ENCODE assay signal across 8 cellular contexts in genomic region chrX:53093748-53094583, GRCh38. TPM values are rescaled to one million over a fixed set of nuclear protein-coding genes. Genes with fewer than 3 reads are reported as not detected.
DNase-seq lines count a peak whose midpoint lies in the region; ATAC-seq and TF ChIP-seq lines count a peak whose summit lies in the region.

Gene KANTR (plus strand): TSS chrX:53094142. CDS start chrX:53124273, 30,131 bp downstream.

- peak within 1 kb of the TSS; percentile 88 for H3K27ac Mint-ChIP-seq in stimulated activated memory B cell treated with anti-CD40 and anti-IgM and Interleukin-4, amounts not matched to agents 10 μg/mL and 1 μg/mL and 100 μg/mL, for 72 hours

- peak within 1 kb of the TSS; percentile 90 for H3K4me3 Mint-ChIP-seq in stimulated activated memory B cell treated with anti-CD40 and anti-IgM and Interleukin-4, amounts not matched to agents 10 μg/mL and 1 μg/mL and 100 μg/mL, for 72 hours

- ATAC-seq in GM21723 (IDR thresholded peaks at IDR 0.05; ENCODE audit: unreplicated experiment), result peak; percentile 85
- peak; percentile 96 for ATAC-seq in stimulated activated memory B cell treated with anti-CD40 and anti-IgM and Interleukin-4, amounts not matched to agents 10 μg/mL and 1 μg/mL and 100 μg/mL, for 72 hours

- no peaks in the 10 kb centered on the region for H3K36me3 ChIP-seq in Peyer's patch
- H3K36me3 ChIP-seq in esophagus squamous epithelium, result peaks cover 0 to 5% (median 0%) of the 10 kb centered on the region in 3 donors
- no peaks in the 10 kb centered on the region for H3K36me3 ChIP-seq in muscle layer of duodenum (ENCODE audit: control insufficient read depth in 1 of 2, insufficient read depth in 2 of 2, low read length in 2 of 2)

- TF ChIP-seq CTCF in Peyer's patch (IDR thresholded peaks at IDR 0.05), result no peak
- no peak for TF ChIP-seq CTCF in esophagus squamous epithelium (IDR thresholded peaks at IDR 0.05)

- DNase-seq in DMS53 treated with DMSO at 0.1 percent for 48 hours (lab: John Stamatoyannopoulos, UW; ENCODE audit: unreplicated experiment) (peak; percentile 96), KG1 (lab: John Stamatoyannopoulos, UW) (peak; percentile 75), Peyer's patch (peak; percentile 83 to 94 (median 84)), activated T-helper 1 cell treated with Interleukin-2 at 50 U/mL for 16 hours (ENCODE audit: low read depth) (peak; percentile 60), esophagus squamous epithelium (lab: John Stamatoyannopoulos, UW) (peak; percentile 54)

- H3K9me3 ChIP-seq in Peyer's patch, result no peaks in the 10 kb centered on the region
- no peaks in the 10 kb centered on the region for H3K9me3 ChIP-seq in esophagus squamous epithelium
- no peaks in the 10 kb centered on the region for H3K9me3 ChIP-seq in muscle layer of duodenum (ENCODE audit: control insufficient read depth in 1 of 2, low read length in 2 of 2)

- 0 to 24% methylated on average over 8 to 25 of the region's 67 CpGs for WGBS in esophagus squamous epithelium, 2 donors

- TF ChIP-seq POLR2A in Peyer's patch (IDR thresholded peaks at IDR 0.05), result peak; percentile 81 to 82
- TF ChIP-seq POLR2A in esophagus squamous epithelium (IDR thresholded peaks at IDR 0.05), result peak in 2 of 4 donors; percentile 55 to 75

- H3K27ac ChIP-seq in Peyer's patch (peak within 1 kb of the TSS; percentile 81 to 97 (median 90)), esophagus squamous epithelium (peak within 1 kb of the TSS; percentile 84 to 96 (median 92)), muscle layer of duodenum (ENCODE audit: low read length) (peak within 1 kb of the TSS; percentile 96)

- H3K4me3 ChIP-seq in Peyer's patch (peak within 1 kb of the TSS; percentile 58 to 78 (median 68)), esophagus squamous epithelium (peak within 1 kb of the TSS; percentile 48 to 73 (median 64)), muscle layer of duodenum (ENCODE audit: low read depth in 1 of 2, low read length in 2 of 2) (peak within 1 kb of the TSS; percentile 71 to 83)

- H3K4me1 ChIP-seq in Peyer's patch (peaks cover 0 to 7% (median 0%) of the 10 kb centered on the region in 4 donors), esophagus squamous epithelium (peaks cover 0 to 30% (median 0%) of the 10 kb centered on the region in 3 donors), muscle layer of duodenum (ENCODE audit: control insufficient read depth in 1 of 2, insufficient read depth in 2 of 2, low read length in 2 of 2) (peaks cover 0 to 7% of the 10 kb centered on the region in 2 donors)

- H3K36me3 Mint-ChIP-seq in stimulated activated memory B cell treated with anti-CD40 and anti-IgM and Interleukin-4, amounts not matched to agents 10 μg/mL and 1 μg/mL and 100 μg/mL, for 72 hours, result no peaks in the 10 kb centered on the region

- intact Hi-C loops in esophagus squamous epithelium (cut with DNase I), result no loop called here

- H3K9me3 Mint-ChIP-seq in stimulated activated memory B cell treated with anti-CD40 and anti-IgM and Interleukin-4, amounts not matched to agents 10 μg/mL and 1 μg/mL and 100 μg/mL, for 72 hours, result no peaks in the 10 kb centered on the region

- H3K4me1 Mint-ChIP-seq in stimulated activated memory B cell treated with anti-CD40 and anti-IgM and Interleukin-4, amounts not matched to agents 10 μg/mL and 1 μg/mL and 100 μg/mL, for 72 hours, result peaks cover 11% of the 10 kb centered on the region

- H3K27me3 ChIP-seq in Peyer's patch (no peaks in the 10 kb centered on the region), esophagus squamous epithelium (no peaks in the 10 kb centered on the region), muscle layer of duodenum (ENCODE audit: low read depth, low read length) (no peaks in the 10 kb centered on the region)

- H3K27me3 Mint-ChIP-seq in stimulated activated memory B cell treated with anti-CD40 and anti-IgM and Interleukin-4, amounts not matched to agents 10 μg/mL and 1 μg/mL and 100 μg/mL, for 72 hours, result no peaks in the 10 kb centered on the region

RNA-seq across cellular contexts. Expression of gene KANTR, which starts in this region (rescaled TPM):
- 10 to 100 TPM in 3 of 4 donors, 1 to 10 TPM in 1; 8.6 to 42.1 (median 33.1) TPM for total RNA-seq in Peyer's patch
- total RNA-seq in esophagus squamous epithelium, result 10 to 100 TPM in 1 of 4 donors, 1 to 10 TPM in 3; 3.5 to 15.6 (median 5.3) TPM

Comparison
In these comparisons a context has a peak if more than half of its experiments do, and no peak if none do; other contexts are left out.
1. Peak in every context shown above with its lines: DNase-seq, ATAC-seq, H3K4me3 ChIP-seq and H3K27ac ChIP-seq.